In genomic region chr3:187746479-187747335, GRCh38 we compare ENCODE assay signal across 8 cellular contexts. TPM values are rescaled to one million over a fixed set of nuclear protein-coding genes. Genes with fewer than 3 reads are reported as not detected.
A peak's percentile ranks its signal among the peaks of the same experiment; 100 is the strongest.
DNase-seq lines count a peak whose midpoint lies in the region; ATAC-seq and TF ChIP-seq lines count a peak whose summit lies in the region.

No MANE protein-coding gene starts in this region.

- no peak for ATAC-seq in HG02884 (IDR thresholded peaks at IDR 0.05; ENCODE audit: unreplicated experiment)

- peak overlapping the region; percentile 89 for H3K4me3 ChIP-seq in LNCaP clone FGC (ENCODE audit: low read depth, low read length)
- H3K4me3 ChIP-seq in breast epithelium: peak overlapping the region; percentile 64 to 93 (median 73)
- H3K4me3 ChIP-seq in lower leg skin (ENCODE audit: low read depth, poor library complexity, severe bottlenecking): peak overlapping the region; percentile 12
- peak overlapping the region; percentile 93 for H3K4me3 ChIP-seq in suprapubic skin

- intact Hi-C loops in breast epithelium (cut with DNase I; ENCODE audit: low total_unique reads) (loop anchor here (10.0 kb wide), 1 partner anchor 408 kb away; the partner anchor contains the start of gene LPP), lower leg skin (cut with DNase I; ENCODE audit: low total_unique reads) (loop anchor here (5.0 kb wide), 1 partner anchor 406 kb away; the partner anchor contains the start of gene LPP)

- 15 to 22% methylated on average over 11 of the region's 11 CpGs for WGBS in lower leg skin, 2 donors
- 20% methylated on average over 11 of the region's 11 CpGs for WGBS in suprapubic skin

- H3K27ac ChIP-seq in breast epithelium: peak overlapping the region; percentile 99
- peak overlapping the region; percentile 100 for H3K27ac ChIP-seq in suprapubic skin

- TF ChIP-seq POLR2A in breast epithelium (IDR thresholded peaks at IDR 0.05) (no peak), lower leg skin (IDR thresholded peaks at IDR 0.05) (no peak), suprapubic skin (IDR thresholded peaks at IDR 0.05) (no peak)

- no peaks in the 10 kb centered on the region for H3K9me3 ChIP-seq in breast epithelium
- no peaks in the 10 kb centered on the region for H3K9me3 ChIP-seq in suprapubic skin

- H3K4me1 ChIP-seq in breast epithelium (peaks cover 0 to 18% of the 10 kb centered on the region in 2 donors), suprapubic skin (peaks cover 40% of the 10 kb centered on the region)

- no peak for TF ChIP-seq EP300 in suprapubic skin (IDR thresholded peaks at IDR 0.05)

- H3K36me3 ChIP-seq in breast epithelium (no peaks in the 10 kb centered on the region), suprapubic skin (no peaks in the 10 kb centered on the region)

- DNase-seq in Ammon's horn (ENCODE audit: low spot score) (peak; percentile 50), LNCaP clone FGC (ENCODE audit: low read depth) (no peak), breast epithelium (ENCODE audit: low spot score in 2 of 2) (peak in 1 of 2 donors; percentile 32), lower leg skin (ENCODE audit: low spot score in 2 of 2) (no peak), suprapubic skin (ENCODE audit: low spot score in 2 of 2) (no peak), NCI-H69 (lab: John Stamatoyannopoulos, UW) (no peak), HPDE6-E6E7 (ENCODE audit: extremely low spot score) (no peak)

- no peak for TF ChIP-seq CTCF in LNCaP clone FGC (IDR thresholded peaks at IDR 0.05; ENCODE audit: control insufficient read depth, extremely low read depth, insufficient read depth)
- TF ChIP-seq CTCF in breast epithelium (IDR thresholded peaks at IDR 0.05): no peak
- no peak for TF ChIP-seq CTCF in lower leg skin (IDR thresholded peaks at IDR 0.05)
- no peak for TF ChIP-seq CTCF in suprapubic skin (IDR thresholded peaks at IDR 0.05)

- H3K27me3 ChIP-seq in breast epithelium (no peaks in the 10 kb centered on the region), suprapubic skin (no peaks in the 10 kb centered on the region)

RNA-seq across cellular contexts. Expression of gene BCL6, which starts 1.4 kb away (rescaled TPM):
- 100 to 1,000 TPM; 281 to 346 (median 283) TPM for total RNA-seq in breast epithelium
- total RNA-seq in lower leg skin: 100 to 1,000 TPM; 193 to 441 (median 282) TPM
- total RNA-seq in suprapubic skin: 100 to 1,000 TPM; 203 to 661 (median 285) TPM

RNA-seq across cellular contexts. Expression of gene RTP2, which starts 44.4 kb away (rescaled TPM):
- total RNA-seq in breast epithelium: not detected
- total RNA-seq in lower leg skin: not detected
- total RNA-seq in suprapubic skin: not detected

Comparison
In these comparisons a context has a peak if more than half of its experiments do, and no peak if none do; other contexts are left out.
1. H3K4me3 ChIP-seq: peak in every context shown above with its lines; median percentile 93 in suprapubic skin; 89 in LNCaP clone FGC; 73 in breast epithelium; 12 in lower leg skin.